9 cellular contexts compared by ENCODE assay signal in genomic region chr16:30353438-30354129, GRCh38. TPM values are rescaled to one million over a fixed set of nuclear protein-coding genes. Genes with fewer than 3 reads are reported as not detected.
DNase-seq lines count a peak whose midpoint lies in the region; ATAC-seq and TF ChIP-seq lines count a peak whose summit lies in the region.
"Had no signal": no experiment of that assay in that cellular context is flagged by ENCODE, and none has a peak within 500 bp of the region (broad histone marks: within the 10 kb centered on the region; RNA-seq: fewer than 3 reads in every experiment).

No MANE protein-coding gene starts in this region.

- H3K9me2 ChIP-seq in Karpas-422 (replicated peaks; ENCODE audit: insufficient read depth, low read length) (no peaks in the 10 kb centered on the region), neural cell (ENCODE audit: insufficient read depth, low read length) (no peaks in the 10 kb centered on the region)

- ATAC-seq in HG03108 (IDR thresholded peaks at IDR 0.05; ENCODE audit: unreplicated experiment) = no peak
- ATAC-seq in GM18873 (IDR thresholded peaks at IDR 0.05; ENCODE audit: low FRiP score, unreplicated experiment) = no peak

- TF ChIP-seq EP300 in neural cell (conservative IDR thresholded peaks at IDR 0.05; ENCODE audit: poor library complexity, severe bottlenecking) = no peak

- H3F3A ChIP-seq in neural cell (ENCODE audit: insufficient read depth, low read length, poor library complexity, severe bottlenecking) = no peaks in the 10 kb centered on the region

- H2AFZ ChIP-seq in Karpas-422 (ENCODE audit: low read length) = no peak overlapping the region
- no peak overlapping the region for H2AFZ ChIP-seq in neural cell (ENCODE audit: low read depth, low read length)

- peak overlapping the region; percentile 95 for H3K4me3 ChIP-seq in AG10803 (ENCODE audit: low read length)
- H3K4me3 ChIP-seq in Karpas-422 (ENCODE audit: low read length) = peak overlapping the region; percentile 98
- peak overlapping the region; percentile 90 for H3K4me3 ChIP-seq in coronary artery
- H3K4me3 ChIP-seq in neural cell (ENCODE audit: low read length) = peak overlapping the region; percentile 84

- TF ChIP-seq CTCF in AG10803 (conservative IDR thresholded peaks at IDR 0.05; ENCODE audit: low read length) (no peak), coronary artery (IDR thresholded peaks at IDR 0.05) (no peak), neural cell (IDR thresholded peaks at IDR 0.05; ENCODE audit: poor library complexity, severe bottlenecking) (no peak)

- H4K20me1 ChIP-seq in Karpas-422 (ENCODE audit: insufficient read depth, low read depth, low read length) (no peaks in the 10 kb centered on the region), neural cell (ENCODE audit: insufficient read depth) (no peaks in the 10 kb centered on the region)

- no peak for TF ChIP-seq RAD21 in neural cell (conservative IDR thresholded peaks at IDR 0.05)

- no peaks in the 10 kb centered on the region for H3K9me3 ChIP-seq in Karpas-422 (ENCODE audit: low read length)
- H3K9me3 ChIP-seq in neural cell (ENCODE audit: low read length) = no peaks in the 10 kb centered on the region

- H3K27ac ChIP-seq in Karpas-422 (ENCODE audit: low read length) = peak overlapping the region; percentile 83
- H3K27ac ChIP-seq in coronary artery = peak overlapping the region; percentile 91 to 99
- no peak overlapping the region for H3K27ac ChIP-seq in neural cell (ENCODE audit: low read length)

- H3K9ac ChIP-seq in Karpas-422 (ENCODE audit: low read length) (peak overlapping the region; percentile 96), neural cell (ENCODE audit: low read length) (peak overlapping the region; percentile 94)

- peaks cover 34% of the 10 kb centered on the region for H3K79me2 ChIP-seq in Karpas-422 (ENCODE audit: low read length)
- H3K79me2 ChIP-seq in neural cell (replicated peaks; ENCODE audit: insufficient read depth, low read length) = peaks cover 17% of the 10 kb centered on the region

- peaks cover 83% of the 10 kb centered on the region for H3K4me1 ChIP-seq in Karpas-422 (ENCODE audit: low read length)

- H3K36me3 ChIP-seq in Karpas-422 (ENCODE audit: insufficient read depth, low read length) (peaks cover 5% of the 10 kb centered on the region; the same call in 1 of the 2 replicates), neural cell (ENCODE audit: insufficient read depth, low read length) (no peaks in the 10 kb centered on the region)

- H3K27me3 ChIP-seq in Karpas-422 (ENCODE audit: low read length) = no peaks in the 10 kb centered on the region
- no peaks in the 10 kb centered on the region for H3K27me3 ChIP-seq in neural cell (ENCODE audit: insufficient read depth, low read depth, low read length)

- DNase-seq in AG10803 (ENCODE audit: low read depth) (no peak), Karpas-422 (peak; percentile 33), coronary artery (ENCODE audit: low spot score) (no peak), NCI-H128 (lab: John Stamatoyannopoulos, UW; ENCODE audit: unreplicated experiment) (no peak), nucleus accumbens (lab: John Stamatoyannopoulos, UW) (no peak)
- DNase-seq: occipital lobe had no signal

- H3K4me2 ChIP-seq in Karpas-422 (ENCODE audit: low read depth, low read length, poor library complexity, severe bottlenecking) = peak overlapping the region; percentile 93
- peak overlapping the region; percentile 88 for H3K4me2 ChIP-seq in neural cell (ENCODE audit: low read length)

TF ChIP-seq in neural cell, 6 proteins besides CTCF, POLR2A, EP300 and RAD21:
- no peak for TF ChIP-seq POLR2AphosphoS5 (IDR thresholded peaks at IDR 0.05)
- TF ChIP-seq SMC3 (conservative IDR thresholded peaks at IDR 0.05; ENCODE audit: poor library complexity) = no peak
- no peak for TF ChIP-seq REST (IDR thresholded peaks at IDR 0.05; ENCODE audit: borderline replicate concordance)
- no peak for TF ChIP-seq MXI1 (conservative IDR thresholded peaks at IDR 0.05; ENCODE audit: poor library complexity, severe bottlenecking)
- TF ChIP-seq EZH2 (IDR thresholded peaks at IDR 0.05; ENCODE audit: borderline replicate concordance, insufficient read depth, low read length, poor library complexity, severe bottlenecking) = no peak
- TF ChIP-seq TAF1 (IDR thresholded peaks at IDR 0.05; ENCODE audit: low read depth) = no peak
TF ChIP-seq in neural cell: peak in this region for 0.

RNA-seq across cellular contexts. Expression of gene CD2BP2, which starts 1.5 kb away (rescaled TPM):
- total RNA-seq in Karpas-422 (2014; rRNA removed; shearing (Covaris generic); ENCODE audit: low replicate concordance) = 45.4 and 65.1 TPM in 2 replicates
- polyA plus RNA-seq in neural cell = 76.3 and 83.3 TPM in 2 replicates
- polyA minus RNA-seq in neural cell = 55.1 and 61.6 TPM in 2 replicates

RNA-seq across cellular contexts. Expression of gene TBC1D10B, which starts 16.7 kb away (rescaled TPM):
- 31.2 and 45.5 TPM in 2 replicates for total RNA-seq in Karpas-422 (2014; rRNA removed; shearing (Covaris generic); ENCODE audit: low replicate concordance)
- polyA plus RNA-seq in neural cell = 24.1 and 32.5 TPM in 2 replicates
- 40.5 and 44.6 TPM in 2 replicates for polyA minus RNA-seq in neural cell

RNA-seq across cellular contexts. Expression of gene MYL11, which starts 21.0 kb away (rescaled TPM):
- not detected in 2 replicates for total RNA-seq in Karpas-422 (2014; rRNA removed; shearing (Covaris generic); ENCODE audit: low replicate concordance)
- not detected in 2 replicates for polyA plus RNA-seq in neural cell
- not detected in 2 replicates for polyA minus RNA-seq in neural cell

RNA-seq across cellular contexts. Expression of gene SEPTIN1, which starts 28.8 kb away (rescaled TPM):
- total RNA-seq in Karpas-422 (2014; rRNA removed; shearing (Covaris generic); ENCODE audit: low replicate concordance) = 64.1 and 117 TPM in 2 replicates
- 0.38 TPM in 1 of 2 replicates, not detected in the other for polyA plus RNA-seq in neural cell
- 0.81 TPM in 1 of 2 replicates, not detected in the other for polyA minus RNA-seq in neural cell

RNA-seq across cellular contexts. Expression of gene ZNF48, which starts 41.6 kb away (rescaled TPM):
- total RNA-seq in Karpas-422 (2014; rRNA removed; shearing (Covaris generic); ENCODE audit: low replicate concordance) = 18.2 and 20.5 TPM in 2 replicates
- 42.3 and 48.9 TPM in 2 replicates for polyA plus RNA-seq in neural cell
- polyA minus RNA-seq in neural cell = 74.0 and 82.3 TPM in 2 replicates
